ENCODE assay signal across 1 cellular context in genomic region chr2:37201208-37201607, GRCh38.
TF ChIP-seq lines count a peak whose summit lies in the region.

No MANE protein-coding gene starts in this region.

TF ChIP-seq in K562, 482 proteins besides CTCF, POLR2A, EP300 and RAD21:
- 0 out of 2 replicates have a peak, but pooled peaks have one; percentile 40 for TF ChIP-seq POLR2AphosphoS2 (IDR thresholded peaks at IDR 0.05; ENCODE audit: low read length)
- TF ChIP-seq ATF7 (IDR thresholded peaks at IDR 0.05): peak; percentile 43; the same call in 1 of the 2 replicates
- TF ChIP-seq FOXA3 (CRISPR knock-in tag; conservative IDR thresholded peaks at IDR 0.05 in 1 of 2, IDR thresholded peaks at IDR 0.05 in 1 of 2): no peak
- TF ChIP-seq ATF3 (IDR thresholded peaks at IDR 0.05): peak; percentile 40; the same call in 1 of the 2 replicates
- no peak for TF ChIP-seq ATF3 (CRISPR knock-in tag; conservative IDR thresholded peaks at IDR 0.05)
TF ChIP-seq in K562: peak in this region for 3.
